ENCODE assay signal across 28 cellular contexts in genomic region chr13:19791953-19792537, GRCh38.
"Had no signal": no experiment of that assay in that cellular context is flagged by ENCODE, and none has a peak within 500 bp of the region (broad histone marks: within the 10 kb centered on the region; RNA-seq: fewer than 3 reads in every experiment).

No MANE protein-coding gene starts in this region.

- H3K4me3 ChIP-seq: adrenal gland, breast epithelium, esophagus muscularis mucosa, gastroesophageal sphincter, heart right ventricle, pancreas, right lobe of liver, smooth muscle cell, suprapubic skin, transverse colon had no signal

- H3K36me3 ChIP-seq: adrenal gland, breast epithelium, esophagus muscularis mucosa, gastroesophageal sphincter, heart right ventricle, neutrophil, pancreas, right lobe of liver, suprapubic skin, transverse colon had no signal

- H3K27me3 ChIP-seq: adrenal gland, breast epithelium, esophagus muscularis mucosa, gastroesophageal sphincter, heart right ventricle, neutrophil, pancreas, right lobe of liver, suprapubic skin, transverse colon had no signal

- H3K4me1 ChIP-seq: adrenal gland, breast epithelium, esophagus muscularis mucosa, gastroesophageal sphincter, pancreas, right lobe of liver, transverse colon had no signal

- H3K27me3 Mint-ChIP-seq: activated CD4-positive, alpha-beta T cell treated with anti-CD3 and anti-CD28 coated beads for 36 hours; dendritic cell treated with granulocyte-macrophage colony-stimulating factor and Interleukin-4, amounts not matched to agents 40 ng/mL and 50 ng/mL, for 4 days; stimulated activated naive CD8-positive, alpha-beta T cell treated with anti-CD3 and anti-CD28 coated beads, Interleukin-15, amount 100 ng/mL, for 72 hours; T-helper 17 cell had no signal

- H3K27ac ChIP-seq: adrenal gland, breast epithelium, esophagus muscularis mucosa, gastroesophageal sphincter, heart right ventricle, neutrophil, pancreas, right lobe of liver, suprapubic skin, transverse colon had no signal

- H3K36me3 Mint-ChIP-seq: activated naive CD4-positive, alpha-beta T cell treated with anti-CD3 and anti-CD28 coated beads, Interleukin-2, amount 50 U/mL, for 72 hours; natural killer cell had no signal

- H3K9me3 Mint-ChIP-seq: activated naive CD4-positive, alpha-beta T cell treated with anti-CD3 and anti-CD28 coated beads, Interleukin-2, amount 50 U/mL, for 72 hours; activated T-helper 1 cell treated with anti-CD3 and anti-CD28 coated beads, Interleukin-12 subunit alpha, Interleukin-12 subunit beta, Interleukin-2, Interleukin-4 antibody, amounts not matched to agents 30 ng/mL and 10 ng/mL and 1 ng/mL, durations not matched to agents 14 hours and 24 hours and 36 hours; dendritic cell treated with granulocyte-macrophage colony-stimulating factor and Interleukin-4, amounts not matched to agents 40 ng/mL and 50 ng/mL, for 4 days; natural killer cell; stimulated activated naive CD8-positive, alpha-beta T cell treated with anti-CD3 and anti-CD28 coated beads, Interleukin-15, amount 100 ng/mL, for 72 hours had no signal

- FAIRE-seq: astrocyte, endothelial cell of umbilical vein, pancreas had no signal

- DNase-seq: activated CD4-positive, alpha-beta T cell treated with anti-CD3 and anti-CD28 coated beads for 36 hours; activated CD4-positive, alpha-beta T cell treated with anti-CD3 and anti-CD28 coated beads, Interleukin-2, amount 50 U/mL, for 48 hours; activated gamma-delta T cell treated with Interleukin-2 at 50 U/mL for 16 hours; activated T-cell treated with anti-CD3 and anti-CD28 coated beads for 4 hours; adrenal gland; cerebellar nuclear complex; effector CD8-positive, alpha-beta T cell; heart right ventricle; left cardiac atrium; mesenchymal stem cell; natural killer cell; pancreas; right lobe of liver; stimulated activated CD4-positive, alpha-beta T cell treated with anti-CD3 and anti-CD28 coated beads, Interleukin-4, amount 100 ng/mL, for 1 hour; stimulated activated naive CD8-positive, alpha-beta T cell treated with anti-CD3 and anti-CD28 coated beads, Interleukin-15, amount 100 ng/mL, for 72 hours; T-helper 17 cell; transverse colon had no signal

- H3K9me3 ChIP-seq: adrenal gland, breast epithelium, esophagus muscularis mucosa, gastroesophageal sphincter, heart right ventricle, neutrophil, pancreas, right lobe of liver, suprapubic skin, transverse colon had no signal

- H3K4me2 ChIP-seq: smooth muscle cell had no signal

- H3K4me3 Mint-ChIP-seq: activated CD4-positive, alpha-beta T cell treated with anti-CD3 and anti-CD28 coated beads for 36 hours; activated T-helper 1 cell treated with anti-CD3 and anti-CD28 coated beads, Interleukin-12 subunit alpha, Interleukin-12 subunit beta, Interleukin-2, Interleukin-4 antibody, amounts not matched to agents 30 ng/mL and 10 ng/mL and 1 ng/mL, durations not matched to agents 14 hours and 24 hours and 36 hours; dendritic cell treated with granulocyte-macrophage colony-stimulating factor and Interleukin-4, amounts not matched to agents 40 ng/mL and 50 ng/mL, for 4 days; natural killer cell; stimulated activated naive CD8-positive, alpha-beta T cell treated with anti-CD3 and anti-CD28 coated beads, Interleukin-15, amount 100 ng/mL, for 72 hours; T-helper 17 cell had no signal

- H3K4me1 Mint-ChIP-seq: activated CD4-positive, alpha-beta T cell treated with anti-CD3 and anti-CD28 coated beads for 36 hours; natural killer cell; stimulated activated naive CD8-positive, alpha-beta T cell treated with anti-CD3 and anti-CD28 coated beads, Interleukin-15, amount 100 ng/mL, for 72 hours had no signal

- H3K27ac Mint-ChIP-seq: activated CD4-positive, alpha-beta T cell treated with anti-CD3 and anti-CD28 coated beads for 36 hours; activated naive CD4-positive, alpha-beta T cell treated with anti-CD3 and anti-CD28 coated beads, Interleukin-2, amount 50 U/mL, for 72 hours; activated T-helper 1 cell treated with anti-CD3 and anti-CD28 coated beads, Interleukin-12 subunit alpha, Interleukin-12 subunit beta, Interleukin-2, Interleukin-4 antibody, amounts not matched to agents 30 ng/mL and 10 ng/mL and 1 ng/mL, durations not matched to agents 14 hours and 24 hours and 36 hours; dendritic cell treated with granulocyte-macrophage colony-stimulating factor and Interleukin-4, amounts not matched to agents 40 ng/mL and 50 ng/mL, for 4 days; natural killer cell; stimulated activated naive CD8-positive, alpha-beta T cell treated with anti-CD3 and anti-CD28 coated beads, Interleukin-15, amount 100 ng/mL, for 72 hours; T-helper 17 cell had no signal
